10 cellular contexts compared by ENCODE assay signal in the genomic region with DNA sequence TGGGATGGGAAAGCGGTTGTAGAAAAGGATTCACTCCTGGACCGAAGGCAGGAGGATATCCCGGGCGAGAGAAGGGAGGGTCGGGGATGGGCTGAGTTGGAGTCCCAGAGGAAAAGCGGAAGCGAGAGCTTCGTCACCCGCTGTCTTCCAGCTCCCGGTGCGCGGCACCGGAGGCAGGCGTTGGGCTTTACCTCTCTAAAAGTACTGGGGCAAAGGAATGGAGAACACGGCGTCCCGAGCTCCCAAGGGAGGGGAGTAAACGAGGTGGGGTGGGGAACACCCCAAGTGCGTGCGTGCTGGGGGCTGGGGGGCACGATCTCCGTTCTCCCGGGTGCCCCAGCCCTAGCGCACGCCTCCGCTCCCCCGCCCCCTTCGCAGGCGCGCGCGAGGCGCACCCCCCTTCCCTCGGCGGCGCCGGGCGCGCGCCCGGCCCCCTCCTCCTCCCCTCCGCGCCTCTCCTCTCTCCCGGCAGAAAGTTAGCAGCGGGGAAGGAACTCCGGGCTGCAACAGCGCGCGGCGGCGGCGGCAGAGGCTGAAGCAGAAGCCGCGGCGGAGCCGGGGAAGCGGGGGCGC. TPM values are rescaled to one million over a fixed set of nuclear protein-coding genes. Genes with fewer than 3 reads are reported as not detected.
DNase-seq lines count a peak whose midpoint lies in the region; ATAC-seq and TF ChIP-seq lines count a peak whose summit lies in the region.
"Had no signal": no experiment of that assay in that cellular context is flagged by ENCODE, and none has a peak within 500 bp of the region (broad histone marks: within the 10 kb centered on the region; RNA-seq: fewer than 3 reads in every experiment).

A gene (plus strand): TSS at position 441 of the 573 bp plus-strand sequence.

- H3K36me3 Mint-ChIP-seq in CD4-positive, alpha-beta T cell (ENCODE audit: low read depth), result no peaks in the 10 kb centered on the region
- peaks cover 4% of the 10 kb centered on the region; the same call in 2 of the 3 replicates for H3K36me3 Mint-ChIP-seq in GM23338 (ENCODE audit: low read depth)
- no peaks in the 10 kb centered on the region for H3K36me3 Mint-ChIP-seq in natural killer cell

- peak within 1 kb of the TSS; percentile 52 for H3K4me3 Mint-ChIP-seq in CD4-positive, alpha-beta T cell
- H3K4me3 Mint-ChIP-seq in GM23338, result peak within 1 kb of the TSS; percentile 80
- H3K4me3 Mint-ChIP-seq in natural killer cell, result no peak within 1 kb of the TSS

- CTCF ChIA-PET in CD4-positive, alpha-beta T cell (lab: Charles Lee), result no interaction called here

- no peak within 1 kb of the TSS for H3K27ac ChIP-seq in CD4-positive, alpha-beta T cell (ENCODE audit: low read depth, low read length)
- H3K27ac ChIP-seq in GM23338 (ENCODE audit: low read depth), result no peak within 1 kb of the TSS
- H3K27ac ChIP-seq in duodenal mucosa (ENCODE audit: low read depth, low read length), result no peak within 1 kb of the TSS
- H3K27ac ChIP-seq in neural cell (ENCODE audit: low read length), result peak within 1 kb of the TSS; percentile 19
- H3K27ac ChIP-seq in mesenchymal stem cell (ENCODE audit: low read length, poor library complexity, severe bottlenecking), result no peak within 1 kb of the TSS

- H3K36me3 ChIP-seq in GM23338 (ENCODE audit: insufficient read depth) (no peaks in the 10 kb centered on the region), duodenal mucosa (ENCODE audit: control insufficient read depth in 1 of 2, insufficient read depth in 2 of 2, low read length in 2 of 2) (no peaks in the 10 kb centered on the region), neural cell (ENCODE audit: insufficient read depth, low read length) (no peaks in the 10 kb centered on the region), mesenchymal stem cell (ENCODE audit: control insufficient read depth in 1 of 2, insufficient read depth in 2 of 2, low read depth in 1 of 2, low read length in 2 of 2) (no peaks in the 10 kb centered on the region)

- no peak within 1 kb of the TSS for H4K8ac ChIP-seq in mesenchymal stem cell (ENCODE audit: low read length)

- no peak within 1 kb of the TSS for H3K27ac Mint-ChIP-seq in CD4-positive, alpha-beta T cell
- H3K27ac Mint-ChIP-seq in GM23338 (no peak within 1 kb of the TSS), natural killer cell (no peak within 1 kb of the TSS)

- H3K9me2 ChIP-seq in GM23338 (ENCODE audit: insufficient read depth), result no peaks in the 10 kb centered on the region; the same call in 1 of the 2 replicates
- no peaks in the 10 kb centered on the region for H3K9me2 ChIP-seq in neural cell (ENCODE audit: insufficient read depth, low read length)

- H3K79me2 ChIP-seq in GM23338 (replicated peaks; ENCODE audit: insufficient read depth) (no peaks in the 10 kb centered on the region), neural cell (replicated peaks; ENCODE audit: insufficient read depth, low read length) (peaks cover 21% of the 10 kb centered on the region)

- no peak within 1 kb of the TSS for H3K9ac ChIP-seq in duodenal mucosa (ENCODE audit: low read depth in 1 of 2, low read length in 2 of 2)
- H3K9ac ChIP-seq in neural cell (ENCODE audit: low read length), result peak within 1 kb of the TSS; percentile 77
- H3K9ac ChIP-seq in mesenchymal stem cell (ENCODE audit: low read length), result no peak within 1 kb of the TSS

- peaks cover 59% of the 10 kb centered on the region for H3K27me3 ChIP-seq in CD4-positive, alpha-beta T cell (ENCODE audit: control insufficient read depth, insufficient read depth, low read length)
- H3K27me3 ChIP-seq in GM23338 (ENCODE audit: insufficient read depth), result peaks cover 53% of the 10 kb centered on the region
- peaks cover 37 to 57% of the 10 kb centered on the region in 2 donors for H3K27me3 ChIP-seq in duodenal mucosa (ENCODE audit: control insufficient read depth in 1 of 2, insufficient read depth in 2 of 2, low read length in 2 of 2)
- H3K27me3 ChIP-seq in neural cell (ENCODE audit: insufficient read depth, low read depth, low read length), result peaks cover 20% of the 10 kb centered on the region
- H3K27me3 ChIP-seq in mesenchymal stem cell (ENCODE audit: control insufficient read depth in 1 of 2, insufficient read depth in 1 of 2, low read length in 2 of 2), result peaks cover 30 to 60% of the 10 kb centered on the region in 2 experiments

- no peak within 1 kb of the TSS for H2AK5ac ChIP-seq in mesenchymal stem cell (ENCODE audit: low read length, severe bottlenecking)

- H3K4me1 ChIP-seq in GM23338 (ENCODE audit: insufficient read depth), result no peaks in the 10 kb centered on the region
- H3K4me1 ChIP-seq in duodenal mucosa (ENCODE audit: control insufficient read depth in 1 of 2, insufficient read depth in 2 of 2, low read length in 2 of 2), result peaks cover 7 to 11% of the 10 kb centered on the region in 2 donors
- H3K4me1 ChIP-seq in mesenchymal stem cell (ENCODE audit: control insufficient read depth, insufficient read depth, low read depth, low read length), result peaks cover 6% of the 10 kb centered on the region

- H3F3A ChIP-seq in GM23338 (replicated peaks; ENCODE audit: low read depth) (0 out of 2 replicates have a peak, but pooled peaks cover 4% of the 10 kb centered on the region), neural cell (ENCODE audit: insufficient read depth, low read length, poor library complexity, severe bottlenecking) (no peaks in the 10 kb centered on the region)

- TF ChIP-seq CTCF in CD4-positive, alpha-beta T cell (IDR thresholded peaks at IDR 0.05), result no peak
- TF ChIP-seq CTCF in GM23338 (conservative IDR thresholded peaks at IDR 0.05; ENCODE audit: low read depth in 2 of 2) (no peak), neural cell (IDR thresholded peaks at IDR 0.05; ENCODE audit: poor library complexity, severe bottlenecking) (no peak), natural killer cell (IDR thresholded peaks at IDR 0.05) (no peak)

- TF ChIP-seq RAD21 in neural cell (conservative IDR thresholded peaks at IDR 0.05), result peak; percentile 33

- no peak for DNase-seq in CD4-positive, alpha-beta T cell
- peak; percentile 69 for DNase-seq in GM23338 (ENCODE audit: low spot score)
- no peak for DNase-seq in natural killer cell
- DNase-seq in NK-92 (lab: John Stamatoyannopoulos, UW; ENCODE audit: unreplicated experiment), result no peak
- DNase-seq in mesenchymal stem cell, result no peak
- DNase-seq: cerebellar nuclear complex had no signal

- H3K4me1 Mint-ChIP-seq in CD4-positive, alpha-beta T cell (ENCODE audit: low read depth), result peaks cover 5% of the 10 kb centered on the region
- H3K4me1 Mint-ChIP-seq in GM23338 (peaks cover 25% of the 10 kb centered on the region), natural killer cell (peaks cover 0 to 5% of the 10 kb centered on the region in 2 donors)

- no peak within 1 kb of the TSS for H3K18ac ChIP-seq in mesenchymal stem cell (ENCODE audit: low read depth in 1 of 2, low read length in 2 of 2)

- no peak within 1 kb of the TSS for H3K14ac ChIP-seq in mesenchymal stem cell (ENCODE audit: low read length in 2 of 2)

- intact Hi-C loops in CD4-positive, alpha-beta T cell (cut with DNase I, micrococcal nuclease), result no loop called here
- intact Hi-C loops in natural killer cell (cut with micrococcal nuclease), result no loop called here

- POLR2A ChIA-PET in CD4-positive, alpha-beta T cell (lab: Charles Lee), result no interaction called here

- H2AFZ ChIP-seq in GM23338, result peak within 1 kb of the TSS; percentile 95
- H2AFZ ChIP-seq in neural cell (ENCODE audit: low read depth, low read length), result no peak within 1 kb of the TSS
- H2AFZ ChIP-seq in mesenchymal stem cell (ENCODE audit: low read depth, low read length), result no peak within 1 kb of the TSS

- H3K4me3 ChIP-seq in GM23338 (peak within 1 kb of the TSS; percentile 71), duodenal mucosa (ENCODE audit: low read depth in 1 of 2, low read length in 2 of 2) (peak within 1 kb of the TSS; percentile 15 to 21), neural cell (ENCODE audit: low read length) (peak within 1 kb of the TSS; percentile 69), mesenchymal stem cell (ENCODE audit: insufficient read depth in 1 of 2, low read depth in 1 of 2, low read length in 2 of 2) (no peak within 1 kb of the TSS)

- no peak within 1 kb of the TSS for H2BK15ac ChIP-seq in mesenchymal stem cell (ENCODE audit: low read depth, poor library complexity, severe bottlenecking)

- WGBS in mesenchymal stem cell, result 0% methylated on average over 14 of the region's 58 CpGs

- no peak for TF ChIP-seq EP300 in neural cell (conservative IDR thresholded peaks at IDR 0.05; ENCODE audit: poor library complexity, severe bottlenecking)

- no peak within 1 kb of the TSS for H4K91ac ChIP-seq in mesenchymal stem cell (ENCODE audit: low read length)

- peaks cover 79% of the 10 kb centered on the region for H3K27me3 Mint-ChIP-seq in CD4-positive, alpha-beta T cell
- H3K27me3 Mint-ChIP-seq in GM23338 (ENCODE audit: insufficient read depth, low read depth, poor library complexity) (peaks cover 20% of the 10 kb centered on the region), natural killer cell (ENCODE audit: low read depth in 2 of 2) (peaks cover 42 to 73% of the 10 kb centered on the region in 2 donors)

- H3K4ac ChIP-seq in mesenchymal stem cell (ENCODE audit: low read depth in 1 of 2, low read length in 2 of 2), result no peak within 1 kb of the TSS

- no peak within 1 kb of the TSS for H3K23ac ChIP-seq in mesenchymal stem cell (ENCODE audit: low read length in 2 of 2)

- H2BK12ac ChIP-seq in mesenchymal stem cell (ENCODE audit: low read length in 2 of 2), result no peak within 1 kb of the TSS

- ATAC-seq in CD4-positive, alpha-beta T cell (ENCODE audit: poor library complexity), result no peak
- ATAC-seq in GM23338 (peak; percentile 68), HG03342 (IDR thresholded peaks at IDR 0.05; ENCODE audit: unreplicated experiment) (no peak), natural killer cell (no peak)

- no peak within 1 kb of the TSS for H2BK120ac ChIP-seq in mesenchymal stem cell (ENCODE audit: low read depth, low read length)

- H3K9me3 ChIP-seq in CD4-positive, alpha-beta T cell (ENCODE audit: control insufficient read depth, low read length), result no peaks in the 10 kb centered on the region
- H3K9me3 ChIP-seq in duodenal mucosa (ENCODE audit: control insufficient read depth in 1 of 2, low read length in 2 of 2), result no peaks in the 10 kb centered on the region
- no peaks in the 10 kb centered on the region for H3K9me3 ChIP-seq in neural cell (ENCODE audit: low read length)
- no peaks in the 10 kb centered on the region for H3K9me3 ChIP-seq in mesenchymal stem cell (ENCODE audit: control insufficient read depth, low read length)

- H4K20me1 ChIP-seq in GM23338 (replicated peaks; ENCODE audit: insufficient read depth) (peaks cover 7% of the 10 kb centered on the region; the same call in 1 of the 2 replicates), neural cell (ENCODE audit: insufficient read depth) (no peaks in the 10 kb centered on the region)

- no peaks in the 10 kb centered on the region for H3K9me3 Mint-ChIP-seq in CD4-positive, alpha-beta T cell
- peaks cover 72% of the 10 kb centered on the region for H3K9me3 Mint-ChIP-seq in GM23338
- no peaks in the 10 kb centered on the region for H3K9me3 Mint-ChIP-seq in natural killer cell

- no peaks in the 10 kb centered on the region for H3K79me1 ChIP-seq in mesenchymal stem cell (replicated peaks; ENCODE audit: low read length, poor library complexity, severe bottlenecking)

- no peak within 1 kb of the TSS for H2BK5ac ChIP-seq in mesenchymal stem cell (ENCODE audit: low read depth, low read length, poor library complexity, severe bottlenecking)

- peak within 1 kb of the TSS; percentile 89 for H3K4me2 ChIP-seq in GM23338
- H3K4me2 ChIP-seq in neural cell (ENCODE audit: low read length), result peak within 1 kb of the TSS; percentile 26
- no peak within 1 kb of the TSS for H3K4me2 ChIP-seq in mesenchymal stem cell (ENCODE audit: low read length, poor library complexity, severe bottlenecking)

RNA-seq across cellular contexts. Expression of the gene that starts here (rescaled TPM):
- total RNA-seq in CD4-positive, alpha-beta T cell, result not detected
- total RNA-seq in GM23338 (2014; rRNA removed; shearing (Covaris generic)), result 1.7 and 2.1 TPM in 2 replicates
- polyA plus RNA-seq in GM23338 (2016; fragmentation: Nextera tagmentation; extraction: Ambion mirVana) (0.44 and 0.89 TPM in 2 replicates), neural cell (13.0 and 14.9 TPM in 2 replicates)
- polyA minus RNA-seq in neural cell, result 17.5 and 17.8 TPM in 2 replicates
- not detected for total RNA-seq in natural killer cell
- polyA plus RNA-seq in mesenchymal stem cell (2013, experiment 1 of 2), result not detected
- polyA plus RNA-seq in mesenchymal stem cell (2013, experiment 2 of 2), result not detected
- total RNA-seq: myocyte had no signal

Comparison
In these comparisons a context has a peak if more than half of its experiments do, and no peak if none do; other contexts are left out.
1. H3K4me3 ChIP-seq: peak in GM23338 (single experiment), duodenal mucosa (2 of 2) and neural cell (single experiment); none in mesenchymal stem cell (0 of 2).